Comparison of ENCODE assay signal across 2 cellular contexts in the genomic region with DNA sequence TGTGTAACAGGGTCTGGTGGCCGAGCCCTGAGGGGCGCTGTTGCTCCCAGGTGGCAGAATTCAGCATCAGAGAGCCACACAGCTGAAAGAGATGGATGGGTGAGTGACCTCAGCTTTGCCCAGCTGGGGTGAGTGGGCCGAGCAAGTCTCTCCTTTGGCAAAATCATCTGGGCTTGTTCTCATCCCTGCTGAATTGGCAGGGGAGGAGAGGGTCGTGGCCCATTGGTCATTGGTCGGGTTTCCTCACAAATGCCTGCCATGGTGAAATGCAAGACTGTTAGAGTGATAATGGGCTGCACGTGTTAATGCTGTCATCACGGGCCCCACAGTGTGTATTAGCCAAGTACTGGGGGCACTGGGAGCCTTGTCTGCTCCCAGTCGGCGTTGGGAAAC.
TF ChIP-seq lines count a peak whose summit lies in the region.

No MANE protein-coding gene starts in this region.

TF ChIP-seq in liver, 16 proteins besides CTCF, POLR2A, EP300 and RAD21:
- no peak for TF ChIP-seq NR2F2 (IDR thresholded peaks at IDR 0.05)
- TF ChIP-seq HNF4G (IDR thresholded peaks at IDR 0.05), result no peak
- no peak for TF ChIP-seq REST (IDR thresholded peaks at IDR 0.05)
- no peak for TF ChIP-seq FOXA2 (IDR thresholded peaks at IDR 0.05)
- no peak for TF ChIP-seq EGR1 (IDR thresholded peaks at IDR 0.05; ENCODE audit: low read depth in 2 of 2)
- TF ChIP-seq GABPA (IDR thresholded peaks at IDR 0.05 in 1 of 2, conservative IDR thresholded peaks at IDR 0.05 in 1 of 2), result no peak
- peak in 1 of 2 donors; percentile 46 for TF ChIP-seq HNF4A (conservative IDR thresholded peaks at IDR 0.05)
- TF ChIP-seq JUND (IDR thresholded peaks at IDR 0.05), result no peak
- no peak for TF ChIP-seq YY1 (IDR thresholded peaks at IDR 0.05)
- TF ChIP-seq, protein P1, sequence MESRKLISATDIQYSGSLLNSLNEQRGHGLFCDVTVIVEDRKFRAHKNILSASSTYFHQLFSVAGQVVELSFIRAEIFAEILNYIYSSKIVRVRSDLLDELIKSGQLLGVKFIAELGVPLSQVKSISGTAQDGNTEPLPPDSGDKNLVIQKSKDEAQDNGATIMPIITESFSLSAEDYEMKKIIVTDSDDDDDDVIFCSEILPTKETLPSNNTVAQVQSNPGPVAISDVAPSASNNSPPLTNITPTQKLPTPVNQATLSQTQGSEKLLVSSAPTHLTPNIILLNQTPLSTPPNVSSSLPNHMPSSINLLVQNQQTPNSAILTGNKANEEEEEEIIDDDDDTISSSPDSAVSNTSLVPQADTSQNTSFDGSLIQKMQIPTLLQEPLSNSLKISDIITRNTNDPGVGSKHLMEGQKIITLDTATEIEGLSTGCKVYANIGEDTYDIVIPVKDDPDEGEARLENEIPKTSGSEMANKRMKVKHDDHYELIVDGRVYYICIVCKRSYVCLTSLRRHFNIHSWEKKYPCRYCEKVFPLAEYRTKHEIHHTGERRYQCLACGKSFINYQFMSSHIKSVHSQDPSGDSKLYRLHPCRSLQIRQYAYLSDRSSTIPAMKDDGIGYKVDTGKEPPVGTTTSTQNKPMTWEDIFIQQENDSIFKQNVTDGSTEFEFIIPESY (IDR thresholded peaks at IDR 0.05), result no peak
- TF ChIP-seq TAF1 (conservative IDR thresholded peaks at IDR 0.05), result no peak
- TF ChIP-seq RXRA (IDR thresholded peaks at IDR 0.05), result peak; percentile 30 to 81
- TF ChIP-seq FOXA1 (IDR thresholded peaks at IDR 0.05), result no peak
TF ChIP-seq in liver: peak in this region for 2.

TF ChIP-seq in HepG2, 621 proteins besides CTCF, POLR2A, EP300 and RAD21:
- TF ChIP-seq TBP (CRISPR knock-in tag; IDR thresholded peaks at IDR 0.05) (no peak), ZNF670 (CRISPR knock-in tag; IDR thresholded peaks at IDR 0.05; ENCODE audit: borderline replicate concordance) (no peak), ZNF574 (CRISPR knock-in tag; IDR thresholded peaks at IDR 0.05) (no peak), ZNF841 (CRISPR knock-in tag; IDR thresholded peaks at IDR 0.05; ENCODE audit: borderline replicate concordance) (no peak), ZNF432 (CRISPR knock-in tag; IDR thresholded peaks at IDR 0.05; ENCODE audit: borderline replicate concordance) (no peak), FLYWCH1 (CRISPR knock-in tag; IDR thresholded peaks at IDR 0.05) (no peak), ZNF282 (IDR thresholded peaks at IDR 0.05; ENCODE audit: partially characterized antibody) (no peak), CBX5 (CRISPR knock-in tag; IDR thresholded peaks at IDR 0.05; ENCODE audit: borderline replicate concordance) (no peak), IKZF4 (CRISPR knock-in tag; IDR thresholded peaks at IDR 0.05; ENCODE audit: borderline replicate concordance, low read depth, not compliant biosample characterization) (no peak), ZNF713 (CRISPR knock-in tag; IDR thresholded peaks at IDR 0.05) (no peak)
- TF ChIP-seq, protein P2, sequence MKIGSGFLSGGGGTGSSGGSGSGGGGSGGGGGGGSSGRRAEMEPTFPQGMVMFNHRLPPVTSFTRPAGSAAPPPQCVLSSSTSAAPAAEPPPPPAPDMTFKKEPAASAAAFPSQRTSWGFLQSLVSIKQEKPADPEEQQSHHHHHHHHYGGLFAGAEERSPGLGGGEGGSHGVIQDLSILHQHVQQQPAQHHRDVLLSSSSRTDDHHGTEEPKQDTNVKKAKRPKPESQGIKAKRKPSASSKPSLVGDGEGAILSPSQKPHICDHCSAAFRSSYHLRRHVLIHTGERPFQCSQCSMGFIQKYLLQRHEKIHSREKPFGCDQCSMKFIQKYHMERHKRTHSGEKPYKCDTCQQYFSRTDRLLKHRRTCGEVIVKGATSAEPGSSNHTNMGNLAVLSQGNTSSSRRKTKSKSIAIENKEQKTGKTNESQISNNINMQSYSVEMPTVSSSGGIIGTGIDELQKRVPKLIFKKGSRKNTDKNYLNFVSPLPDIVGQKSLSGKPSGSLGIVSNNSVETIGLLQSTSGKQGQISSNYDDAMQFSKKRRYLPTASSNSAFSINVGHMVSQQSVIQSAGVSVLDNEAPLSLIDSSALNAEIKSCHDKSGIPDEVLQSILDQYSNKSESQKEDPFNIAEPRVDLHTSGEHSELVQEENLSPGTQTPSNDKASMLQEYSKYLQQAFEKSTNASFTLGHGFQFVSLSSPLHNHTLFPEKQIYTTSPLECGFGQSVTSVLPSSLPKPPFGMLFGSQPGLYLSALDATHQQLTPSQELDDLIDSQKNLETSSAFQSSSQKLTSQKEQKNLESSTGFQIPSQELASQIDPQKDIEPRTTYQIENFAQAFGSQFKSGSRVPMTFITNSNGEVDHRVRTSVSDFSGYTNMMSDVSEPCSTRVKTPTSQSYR (CRISPR knock-in tag; IDR thresholded peaks at IDR 0.05; ENCODE audit: borderline replicate concordance), result no peak
TF ChIP-seq in HepG2: peak in this region for 0.
